In the genomic region with DNA sequence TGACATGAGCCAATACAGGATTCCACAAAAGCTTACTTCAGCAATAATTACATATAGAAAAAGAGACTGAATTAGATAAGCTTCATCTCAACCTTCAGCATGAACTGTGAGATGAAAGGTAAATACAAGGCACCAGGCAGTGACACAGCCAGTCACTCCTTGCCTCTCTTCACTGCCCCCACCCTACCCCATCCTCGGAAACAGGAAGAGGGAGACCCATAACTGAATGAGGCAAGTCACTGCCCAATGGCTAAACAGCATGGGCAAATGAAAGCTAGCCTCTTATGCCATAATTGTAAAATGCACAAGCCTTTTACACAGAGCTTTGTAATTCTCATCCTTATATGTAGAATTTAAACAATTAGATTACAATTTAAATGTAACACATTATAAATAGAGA, we compare ENCODE assay signal across 9 cellular contexts. TPM values are rescaled to one million over a fixed set of nuclear protein-coding genes. Genes with fewer than 3 reads are reported as not detected.
DNase-seq lines count a peak whose midpoint lies in the region; ATAC-seq, FAIRE-seq and TF ChIP-seq lines count a peak whose summit lies in the region.
"Had no signal": no experiment of that assay in that cellular context is flagged by ENCODE, and none has a peak within 500 bp of the region (broad histone marks: within the 10 kb centered on the region; RNA-seq: fewer than 3 reads in every experiment).

No MANE protein-coding gene starts in this region.

- WGBS in K562 (ENCODE audit: insufficient coverage, low coverage, missing lambda C conversion rate) = 8% methylated on average over 1 of the region's 1 CpG

- H3K36me3 Mint-ChIP-seq in nephron progenitor cell (ENCODE audit: low read depth) = peaks cover 47% of the 10 kb centered on the region

- H3K27ac Mint-ChIP-seq in nephron progenitor cell = peak overlapping the region; percentile 14

- H3K9me2 ChIP-seq in Karpas-422 (replicated peaks; ENCODE audit: insufficient read depth, low read length) = no peaks in the 10 kb centered on the region

- no peaks in the 10 kb centered on the region for H3K9me1 ChIP-seq in K562 (ENCODE audit: control insufficient read depth, insufficient read depth, low read length)

- peak overlapping the region; percentile 61 for H3K27ac ChIP-seq in DND-41 (ENCODE audit: low read length)
- no peak overlapping the region for H3K27ac ChIP-seq in Karpas-422 (ENCODE audit: low read length)
- no peak overlapping the region for H3K27ac ChIP-seq in K562 (ENCODE audit: extremely low read depth, low read depth, low read length)

- H3K9ac ChIP-seq in DND-41 (ENCODE audit: low read depth, low read length) (peak overlapping the region; percentile 90), Karpas-422 (ENCODE audit: low read length) (no peak overlapping the region; the same call in 1 of the 2 replicates), K562 (ENCODE audit: insufficient read depth in 1 of 2, low read depth in 2 of 2, low read length in 2 of 2) (no peak overlapping the region; a peak in 1 of 4 replicates)

- peaks cover 42% of the 10 kb centered on the region for H3K4me1 Mint-ChIP-seq in nephron progenitor cell

- H3K4me1 ChIP-seq in DND-41 (ENCODE audit: insufficient read depth, low read length) (peaks cover 37% of the 10 kb centered on the region), Karpas-422 (ENCODE audit: low read length) (peaks cover 20% of the 10 kb centered on the region), K562 (replicated peaks in 1 of 2; ENCODE audit: control insufficient read depth in 2 of 2, insufficient read depth in 2 of 2, low read length in 2 of 2) (peaks cover 9 to 18% of the 10 kb centered on the region in 2 experiments; a peak in 4 of 5 replicates)

- peak; percentile 77 for FAIRE-seq in K562 (lab: Jason Lieb, UNC)

- H3K36me3 ChIP-seq in DND-41 (ENCODE audit: insufficient read depth, low read length) (peaks cover 28% of the 10 kb centered on the region), Karpas-422 (ENCODE audit: insufficient read depth, low read length) (peaks cover 28% of the 10 kb centered on the region), K562 (ENCODE audit: control insufficient read depth, insufficient read depth, low read length) (peaks cover 13% of the 10 kb centered on the region; the same call in 2 of the 3 replicates)

- H3K27me3 ChIP-seq in DND-41 (ENCODE audit: insufficient read depth, low read length, poor library complexity) = no peaks in the 10 kb centered on the region
- H3K27me3 ChIP-seq in Karpas-422 (ENCODE audit: low read length) = no peaks in the 10 kb centered on the region
- H3K27me3 ChIP-seq in K562 (ENCODE audit: control insufficient read depth in 2 of 2, insufficient read depth in 2 of 2, low read length in 2 of 2) = no peaks in the 10 kb centered on the region

- TF ChIP-seq CTCF in DND-41 (IDR thresholded peaks at IDR 0.05; ENCODE audit: borderline replicate concordance, extremely low read depth, low read length, poor library complexity, severe bottlenecking) (no peak), K562 (IDR thresholded peaks at IDR 0.05 in 2 of 3, conservative IDR thresholded peaks at IDR 0.05 in 1 of 3; ENCODE audit: insufficient read depth in 2 of 3, low read depth in 1 of 3, low read length in 3 of 3) (no peak), nephron progenitor cell (IDR thresholded peaks at IDR 0.05) (no peak)

- H4K20me1 ChIP-seq in DND-41 (ENCODE audit: insufficient read depth, low read length) (peaks cover 32% of the 10 kb centered on the region), Karpas-422 (ENCODE audit: insufficient read depth, low read depth, low read length) (peaks cover 28% of the 10 kb centered on the region), K562 (replicated peaks; ENCODE audit: control insufficient read depth, insufficient read depth, low read length) (0 out of 2 replicates have a peak, but pooled peaks cover 4% of the 10 kb centered on the region)

- POLR2A ChIA-PET in K562 (lab: Yijun Ruan, JAX) = interaction anchor here (1.0 to 1.2 kb wide), 2 partner anchors 16 to 21 kb away, joined by 3 read pairs; no protein-coding TSS in a partner anchor

- peaks cover 61% of the 10 kb centered on the region for H3K79me2 ChIP-seq in DND-41 (ENCODE audit: insufficient read depth, low read length)
- peaks cover 61% of the 10 kb centered on the region for H3K79me2 ChIP-seq in Karpas-422 (ENCODE audit: low read length)
- H3K79me2 ChIP-seq in K562 (ENCODE audit: control insufficient read depth, insufficient read depth, low read length) = peaks cover 56% of the 10 kb centered on the region

- H3K4me3 ChIP-seq in DND-41 (ENCODE audit: low read depth in 1 of 2, low read length in 2 of 2) = peak overlapping the region; percentile 74 to 81; a peak in 3 of 4 replicates
- H3K4me3 ChIP-seq in Karpas-422 (ENCODE audit: low read length) = peak overlapping the region; percentile 98
- peak overlapping the region; percentile 75; the same call in 1 of the 2 replicates for H3K4me3 ChIP-seq in K562

- peaks cover 6% of the 10 kb centered on the region for H3K27me3 Mint-ChIP-seq in nephron progenitor cell (ENCODE audit: low read depth, poor library complexity)

- TF ChIP-seq POLR2A in K562 (conservative IDR thresholded peaks at IDR 0.05) = no peak

- ATAC-seq in DND-41 (ENCODE audit: insufficient read depth, low read depth) (no peak), K562 (0 out of 3 replicates have a peak, but pooled peaks have one; percentile 17), left colon (no peak)

- no peak for TF ChIP-seq EP300 in K562 (IDR thresholded peaks at IDR 0.05; ENCODE audit: low read length)

- DNase-seq in DND-41 = peak; percentile 58
- peak; percentile 52 for DNase-seq in Karpas-422
- DNase-seq in K562 (ENCODE audit: extremely low read depth in 1 of 4, low spot score in 3 of 4) = peak; percentile 22 to 51 (median 43)
- no peak for DNase-seq in nephron progenitor cell
- DNase-seq in left colon = no peak
- DNase-seq in dedifferentiated amniotic fluid mesenchymal stem cell (ENCODE audit: extremely low spot score) = no peak
- DNase-seq in middle frontal gyrus (ENCODE audit: extremely low spot score, low spot score) = no peak
- DNase-seq: NCI-H1930 had no signal

- intact Hi-C loops in K562 (cut with micrococcal nuclease) = no loop called here
- intact Hi-C loops in left colon (cut with DNase I, micrococcal nuclease) = no loop called here

- H3K9me3 Mint-ChIP-seq in nephron progenitor cell = peaks cover 4% of the 10 kb centered on the region

- no TSS peak for BruUV-seq in K562 (replicated peaks; lab: Mats Ljungman, UMichigan)

- peak overlapping the region; percentile 91 for H3K4me3 Mint-ChIP-seq in nephron progenitor cell

- no peaks in the 10 kb centered on the region for H3K9me3 ChIP-seq in DND-41 (ENCODE audit: insufficient read depth, low read length, severe bottlenecking)
- no peaks in the 10 kb centered on the region for H3K9me3 ChIP-seq in Karpas-422 (ENCODE audit: low read length)
- H3K9me3 ChIP-seq in K562 (replicated peaks; ENCODE audit: control insufficient read depth, insufficient read depth, low read depth, low read length) = no peaks in the 10 kb centered on the region

- peak overlapping the region; percentile 97 for H3K4me2 ChIP-seq in DND-41 (ENCODE audit: insufficient read depth, low read length)
- H3K4me2 ChIP-seq in Karpas-422 (ENCODE audit: low read depth, low read length, poor library complexity, severe bottlenecking) = peak overlapping the region; percentile 91
- H3K4me2 ChIP-seq in K562 (ENCODE audit: insufficient read depth, low read length) = peak overlapping the region; percentile 91

- no peak for TF ChIP-seq RAD21 in K562 (CRISPR knock-in tag; conservative IDR thresholded peaks at IDR 0.05 in 1 of 2, IDR thresholded peaks at IDR 0.05 in 1 of 2)

- CTCF ChIA-PET in K562 (lab: Yijun Ruan, JAX; ENCODE audit: low intra/inter-chr PET ratio) = no interaction called here

- in situ Hi-C loops in K562 (cut with MboI) = no loop called here

- H2AFZ ChIP-seq in DND-41 (ENCODE audit: low read depth, low read length) (no peak overlapping the region), Karpas-422 (ENCODE audit: low read length) (no peak overlapping the region), K562 (ENCODE audit: low read depth, low read length) (no peak overlapping the region)

RNA-seq across cellular contexts. Expression of a gene that starts 1.7 kb away (rescaled TPM):
- 97.3 and 122 TPM in 2 replicates for total RNA-seq in Karpas-422 (2014; rRNA removed; shearing (Covaris generic); ENCODE audit: low replicate concordance)
- total RNA-seq in K562 (2011; cell fraction: chromatin; rRNA removed; ENCODE audit: low replicate concordance) = 129 and 221 TPM in 2 replicates
- 76.2 and 97.5 TPM in 2 replicates for total RNA-seq in K562 (2011; cell fraction: nucleolus; rRNA removed)
- total RNA-seq in K562 (2011; cell fraction: nucleoplasm; rRNA removed) = 145 and 157 TPM in 2 replicates
- total RNA-seq in K562 (2014; rRNA removed) (8.7 and 12.0 TPM in 2 replicates), K562 (2014; rRNA removed; fragmentation: Illumina TruSeq; extraction: Trizol) (17.6 and 19.1 TPM in 2 replicates), K562 (2015; rRNA removed; fragmentation: Illumina TruSeq; extraction: Trizol) (12.4 and 13.0 TPM in 2 replicates), K562 (2021) (11.6 and 11.8 TPM in 2 replicates), left colon (10 to 100 TPM; 20.4 to 21.2 TPM)
- polyA plus RNA-seq in K562 (2011; rRNA removed) (21.3 and 22.1 TPM in 2 replicates), K562 (2014; fragmentation: Illumina TruSeq; extraction: Trizol) (13.4 and 14.9 TPM in 2 replicates), K562 (2014; fragmentation: Nextera tagmentation; extraction: Ambion mirVana) (1 to 10 TPM; 3.6 to 7.5 TPM), K562 (2014; rRNA removed) (7.3 and 10.3 TPM in 2 replicates)
- polyA plus RNA-seq in K562 (2011; cell fraction: cytosol; rRNA removed) = 6.9 and 12.9 TPM in 2 replicates
- polyA plus RNA-seq in K562 (2011; cell fraction: nucleus; rRNA removed) = 34.0 and 38.4 TPM in 2 replicates
- 9.6 and 10.9 TPM in 2 replicates for polyA plus RNA-seq in K562 (2012)
- polyA minus RNA-seq in K562 (2011; rRNA and poly(A)+ RNA removed) = 46.8 and 49.8 TPM in 2 replicates
- 16.9 and 19.5 TPM in 2 replicates for polyA minus RNA-seq in K562 (2011; cell fraction: cytosol; rRNA and poly(A)+ RNA removed)
- polyA minus RNA-seq in K562 (2011; cell fraction: nucleus; rRNA and poly(A)+ RNA removed) = 31.4 and 44.3 TPM in 2 replicates

RNA-seq across cellular contexts. Expression of a gene that starts 31.2 kb away (rescaled TPM):
- total RNA-seq in Karpas-422 (2014; rRNA removed; shearing (Covaris generic); ENCODE audit: low replicate concordance) = 9.1 and 11.1 TPM in 2 replicates
- total RNA-seq in K562 (2011; cell fraction: chromatin; rRNA removed; ENCODE audit: low replicate concordance) = 0.69 and 0.90 TPM in 2 replicates
- 0.13 and 0.33 TPM in 2 replicates for total RNA-seq in K562 (2011; cell fraction: nucleolus; rRNA removed)
- total RNA-seq in K562 (2011; cell fraction: nucleoplasm; rRNA removed) = 0.59 TPM in 1 of 2 replicates, not detected in the other
- 0.16 TPM in 1 of 2 replicates, not detected in the other for total RNA-seq in K562 (2014; rRNA removed)
- total RNA-seq in K562 (2014; rRNA removed; fragmentation: Illumina TruSeq; extraction: Trizol) = 0.10 and 0.18 TPM in 2 replicates
- total RNA-seq in K562 (2015; rRNA removed; fragmentation: Illumina TruSeq; extraction: Trizol) = 0.14 and 0.30 TPM in 2 replicates
- total RNA-seq in K562 (2021) = 0.44 and 0.45 TPM in 2 replicates
- 0.14 and 0.34 TPM in 2 replicates for polyA plus RNA-seq in K562 (2011; rRNA removed)
- 0.35 TPM in 1 of 2 replicates, not detected in the other for polyA plus RNA-seq in K562 (2011; cell fraction: cytosol; rRNA removed)
- polyA plus RNA-seq in K562 (2011; cell fraction: nucleus; rRNA removed) = 0.13 and 0.20 TPM in 2 replicates
- polyA plus RNA-seq in K562 (2012) = 0.08 TPM in 2 replicates
- polyA plus RNA-seq in K562 (2014; fragmentation: Illumina TruSeq; extraction: Trizol) = 0.11 and 0.12 TPM in 2 replicates
- under 1 TPM in 1 of 2 experiments, not detected in 1; 0.06 TPM for polyA plus RNA-seq in K562 (2014; fragmentation: Nextera tagmentation; extraction: Ambion mirVana)
- 0.82 TPM in 1 of 2 replicates, not detected in the other for polyA plus RNA-seq in K562 (2014; rRNA removed)
- polyA minus RNA-seq in K562 (2011; rRNA and poly(A)+ RNA removed) = 0.28 and 0.45 TPM in 2 replicates
- polyA minus RNA-seq in K562 (2011; cell fraction: cytosol; rRNA and poly(A)+ RNA removed) = not detected in 2 replicates
- polyA minus RNA-seq in K562 (2011; cell fraction: nucleus; rRNA and poly(A)+ RNA removed) = 0.33 TPM in 1 of 2 replicates, not detected in the other
- 1 to 10 TPM; 6.1 to 7.2 TPM for total RNA-seq in left colon

RNA-seq across cellular contexts. Expression of a gene that starts 57.0 kb away (rescaled TPM):
- 0.29 TPM in 1 of 2 replicates, not detected in the other for total RNA-seq in Karpas-422 (2014; rRNA removed; shearing (Covaris generic); ENCODE audit: low replicate concordance)
- 0.42 TPM in 1 of 2 replicates, not detected in the other for total RNA-seq in K562 (2011; cell fraction: chromatin; rRNA removed; ENCODE audit: low replicate concordance)
- 0.17 TPM in 1 of 2 replicates, not detected in the other for total RNA-seq in K562 (2011; cell fraction: nucleolus; rRNA removed)
- total RNA-seq in K562 (2011; cell fraction: nucleoplasm; rRNA removed) = 0.44 and 0.61 TPM in 2 replicates
- total RNA-seq in K562 (2014; rRNA removed) (not detected in 2 replicates), K562 (2014; rRNA removed; fragmentation: Illumina TruSeq; extraction: Trizol) (0.07 TPM in 1 of 2 replicates, not detected in the other), K562 (2015; rRNA removed; fragmentation: Illumina TruSeq; extraction: Trizol) (0.07 TPM in 1 of 2 replicates, not detected in the other), K562 (2021) (0.07 TPM in 1 of 2 replicates, not detected in the other), left colon (not detected)
- polyA plus RNA-seq in K562 (2011; rRNA removed) (0.07 and 0.08 TPM in 2 replicates), K562 (2014; fragmentation: Illumina TruSeq; extraction: Trizol) (0.07 TPM in 1 of 2 replicates, not detected in the other), K562 (2014; fragmentation: Nextera tagmentation; extraction: Ambion mirVana) (not detected), K562 (2014; rRNA removed) (not detected in 2 replicates)
- 0.06 and 0.12 TPM in 2 replicates for polyA plus RNA-seq in K562 (2011; cell fraction: cytosol; rRNA removed)
- polyA plus RNA-seq in K562 (2011; cell fraction: nucleus; rRNA removed) = 0.06 and 0.09 TPM in 2 replicates
- 0.05 and 0.10 TPM in 2 replicates for polyA plus RNA-seq in K562 (2012)
- polyA minus RNA-seq in K562 (2011; rRNA and poly(A)+ RNA removed) = not detected in 2 replicates
- polyA minus RNA-seq in K562 (2011; cell fraction: cytosol; rRNA and poly(A)+ RNA removed) = not detected in 2 replicates
- polyA minus RNA-seq in K562 (2011; cell fraction: nucleus; rRNA and poly(A)+ RNA removed) = not detected in 2 replicates
- total RNA-seq: kidney epithelial cell had no signal

RNA-seq across cellular contexts. Expression of a gene that starts 57.3 kb away (rescaled TPM):
- total RNA-seq in Karpas-422 (2014; rRNA removed; shearing (Covaris generic); ENCODE audit: low replicate concordance) = 11.3 and 17.6 TPM in 2 replicates
- total RNA-seq in K562 (2011; cell fraction: chromatin; rRNA removed; ENCODE audit: low replicate concordance) = 31.0 and 74.9 TPM in 2 replicates
- 14.5 and 15.5 TPM in 2 replicates for total RNA-seq in K562 (2011; cell fraction: nucleolus; rRNA removed)
- total RNA-seq in K562 (2011; cell fraction: nucleoplasm; rRNA removed) = 28.6 and 31.9 TPM in 2 replicates
- total RNA-seq in K562 (2014; rRNA removed) (3.8 and 5.0 TPM in 2 replicates), K562 (2014; rRNA removed; fragmentation: Illumina TruSeq; extraction: Trizol) (14.6 and 15.7 TPM in 2 replicates), K562 (2015; rRNA removed; fragmentation: Illumina TruSeq; extraction: Trizol) (9.1 TPM in 2 replicates), K562 (2021) (7.4 and 8.8 TPM in 2 replicates), left colon (1 to 10 TPM; 6.3 to 8.0 TPM)
- polyA plus RNA-seq in K562 (2011; rRNA removed) (4.6 and 9.2 TPM in 2 replicates), K562 (2014; fragmentation: Illumina TruSeq; extraction: Trizol) (6.6 and 7.1 TPM in 2 replicates), K562 (2014; fragmentation: Nextera tagmentation; extraction: Ambion mirVana) (1 to 10 TPM; 3.5 to 5.2 TPM), K562 (2014; rRNA removed) (5.3 and 5.5 TPM in 2 replicates)
- polyA plus RNA-seq in K562 (2011; cell fraction: cytosol; rRNA removed) = 1.8 and 1.9 TPM in 2 replicates
- 3.7 and 5.8 TPM in 2 replicates for polyA plus RNA-seq in K562 (2011; cell fraction: nucleus; rRNA removed)
- polyA plus RNA-seq in K562 (2012) = 3.7 and 4.9 TPM in 2 replicates
- 20.0 and 20.5 TPM in 2 replicates for polyA minus RNA-seq in K562 (2011; rRNA and poly(A)+ RNA removed)
- polyA minus RNA-seq in K562 (2011; cell fraction: cytosol; rRNA and poly(A)+ RNA removed) = 4.6 and 9.3 TPM in 2 replicates
- polyA minus RNA-seq in K562 (2011; cell fraction: nucleus; rRNA and poly(A)+ RNA removed) = 5.5 and 9.7 TPM in 2 replicates

Comparison
In these comparisons a context has a peak if more than half of its experiments do, and no peak if none do; other contexts are left out.
1. DNase-seq: peak in DND-41 (single experiment), Karpas-422 (single experiment) and K562 (4 of 4); none in nephron progenitor cell (single experiment), left colon (0 of 2), dedifferentiated amniotic fluid mesenchymal stem cell (single experiment) and middle frontal gyrus (single experiment).
2. Peak in every context shown above with its lines, with median percentiles within 50 percentile points of each other: H3K4me2 ChIP-seq and H3K4me3 ChIP-seq.